Comparison of ENCODE assay signal across 13 cellular contexts in the genomic region with DNA sequence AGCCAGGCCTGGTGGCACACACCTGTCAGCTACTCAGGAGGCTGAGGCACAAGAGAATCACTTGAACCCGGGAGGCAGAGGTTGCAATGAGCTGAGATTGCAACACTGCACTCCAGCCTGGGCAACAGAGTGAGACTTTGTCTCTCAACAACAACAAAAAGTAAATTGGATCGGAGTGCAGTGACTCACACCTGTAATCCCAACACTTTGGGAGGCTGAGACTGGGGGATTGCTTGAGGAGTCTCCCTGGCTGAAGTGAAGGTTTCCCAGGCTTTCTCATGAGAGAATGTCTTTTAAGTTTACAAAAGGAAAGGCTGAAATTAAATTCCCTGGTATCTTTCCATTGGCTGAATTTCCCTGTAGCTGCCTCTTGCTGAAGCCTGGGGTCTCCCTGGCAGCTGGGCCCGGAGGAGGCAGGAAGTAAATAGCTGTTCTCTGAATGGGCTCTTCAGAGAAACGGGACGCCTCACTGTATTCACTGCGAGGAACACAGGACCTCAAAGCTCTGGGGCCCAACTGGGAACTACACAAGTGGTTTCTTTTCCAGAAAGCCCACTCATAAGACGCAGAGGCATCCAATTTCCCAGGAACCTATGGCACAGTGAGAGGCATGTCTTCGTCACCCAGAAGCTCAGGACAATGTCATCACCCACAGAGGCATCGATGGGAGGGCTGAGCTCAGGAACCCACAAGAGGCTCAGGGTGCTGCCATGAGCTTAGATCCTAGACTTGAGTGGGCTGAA.
DNase-seq lines count a peak whose midpoint lies in the region; ATAC-seq and TF ChIP-seq lines count a peak whose summit lies in the region.
"Had no signal": no experiment of that assay in that cellular context is flagged by ENCODE, and none has a peak within 500 bp of the region (broad histone marks: within the 10 kb centered on the region; RNA-seq: fewer than 3 reads in every experiment).

No MANE protein-coding gene starts in this region.

- no peaks in the 10 kb centered on the region for H3K9me3 Mint-ChIP-seq in activated naive CD8-positive, alpha-beta T cell treated with anti-CD3 and anti-CD28 coated beads, Interleukin-2, amount 10 ng/mL, durations not matched to agents 7 days and 5 days
- H3K9me3 Mint-ChIP-seq in activated naive CD8-positive, alpha-beta T cell treated with anti-CD3 and anti-CD28 coated beads for 36 hours: no peaks in the 10 kb centered on the region
- H3K9me3 Mint-ChIP-seq: neural crest cell had no signal

- DNase-seq in activated naive CD8-positive, alpha-beta T cell treated with anti-CD3 and anti-CD28 coated beads, Interleukin-2, amount 10 ng/mL, durations not matched to agents 7 days and 5 days: no peak
- DNase-seq in activated naive CD8-positive, alpha-beta T cell treated with anti-CD3 and anti-CD28 coated beads for 36 hours: no peak
- no peak for DNase-seq in breast epithelium (ENCODE audit: low spot score in 2 of 2)
- peak; percentile 24 for DNase-seq in left kidney (ENCODE audit: low read depth, low spot score)
- no peak for DNase-seq in upper lobe of right lung
- DNase-seq in activated effector memory CD4-positive, alpha-beta T cell treated with Interleukin-2 at 50 U/mL for 16 hours: no peak
- DNase-seq: BE2C; NCI-H187 treated with DMSO at 0.1 percent for 48 hours; stimulated activated CD4-positive, alpha-beta T cell treated with anti-CD3 and anti-CD28 coated beads, Interleukin-4, amount 100 ng/mL, for 24 hours had no signal

- H3K27me3 ChIP-seq in breast epithelium: no peaks in the 10 kb centered on the region
- H3K27me3 ChIP-seq in upper lobe of right lung: no peaks in the 10 kb centered on the region
- H3K27me3 ChIP-seq: BE2C, thyroid gland had no signal

- H3K36me3 ChIP-seq in breast epithelium (no peaks in the 10 kb centered on the region), upper lobe of right lung (no peaks in the 10 kb centered on the region)
- H3K36me3 ChIP-seq: BE2C, thyroid gland had no signal

- no peaks in the 10 kb centered on the region for H3K9me3 ChIP-seq in breast epithelium
- no peaks in the 10 kb centered on the region for H3K9me3 ChIP-seq in upper lobe of right lung
- H3K9me3 ChIP-seq: BE2C, thyroid gland had no signal

- TF ChIP-seq CTCF in breast epithelium (IDR thresholded peaks at IDR 0.05) (no peak), upper lobe of right lung (IDR thresholded peaks at IDR 0.05) (no peak)

- no peak for ATAC-seq in activated naive CD8-positive, alpha-beta T cell treated with anti-CD3 and anti-CD28 coated beads, Interleukin-2, amount 10 ng/mL, durations not matched to agents 7 days and 5 days (ENCODE audit: low read depth)
- ATAC-seq in upper lobe of right lung (peak; percentile 21), HG03378 (IDR thresholded peaks at IDR 0.05; ENCODE audit: unreplicated experiment) (no peak), HG03565 (IDR thresholded peaks at IDR 0.05; ENCODE audit: unreplicated experiment) (no peak)

- H3K27me3 Mint-ChIP-seq in activated naive CD8-positive, alpha-beta T cell treated with anti-CD3 and anti-CD28 coated beads, Interleukin-2, amount 10 ng/mL, durations not matched to agents 7 days and 5 days: no peaks in the 10 kb centered on the region
- no peaks in the 10 kb centered on the region for H3K27me3 Mint-ChIP-seq in activated naive CD8-positive, alpha-beta T cell treated with anti-CD3 and anti-CD28 coated beads for 36 hours

- no peak overlapping the region for H3K4me3 ChIP-seq in breast epithelium
- H3K4me3 ChIP-seq in upper lobe of right lung: no peak overlapping the region
- H3K4me3 ChIP-seq: thyroid gland had no signal

- intact Hi-C loops in breast epithelium (cut with DNase I; ENCODE audit: low total_unique reads) (no loop called here), upper lobe of right lung (cut with DNase I) (no loop called here)

- POLR2A ChIA-PET in activated naive CD8-positive, alpha-beta T cell treated with anti-CD3 and anti-CD28 coated beads, Interleukin-2, amount 10 ng/mL, durations not matched to agents 7 days and 5 days (lab: Charles Lee): interaction anchor here (1.0 kb wide), 1 partner anchor 234 kb away, joined by 3 read pairs; no protein-coding TSS in a partner anchor

- peaks cover 0 to 10% of the 10 kb centered on the region in 2 donors for H3K4me1 ChIP-seq in breast epithelium
- H3K4me1 ChIP-seq in upper lobe of right lung: peaks cover 32% of the 10 kb centered on the region
- H3K4me1 ChIP-seq: BE2C had no signal

- H3K27ac Mint-ChIP-seq in activated naive CD8-positive, alpha-beta T cell treated with anti-CD3 and anti-CD28 coated beads, Interleukin-2, amount 10 ng/mL, durations not matched to agents 7 days and 5 days: peak overlapping the region; percentile 65
- H3K27ac Mint-ChIP-seq in activated naive CD8-positive, alpha-beta T cell treated with anti-CD3 and anti-CD28 coated beads for 36 hours: no peak overlapping the region

- H3K4me3 Mint-ChIP-seq in activated naive CD8-positive, alpha-beta T cell treated with anti-CD3 and anti-CD28 coated beads, Interleukin-2, amount 10 ng/mL, durations not matched to agents 7 days and 5 days: no peak overlapping the region
- H3K4me3 Mint-ChIP-seq in activated naive CD8-positive, alpha-beta T cell treated with anti-CD3 and anti-CD28 coated beads for 36 hours: no peak overlapping the region
- H3K4me3 Mint-ChIP-seq: neural crest cell had no signal

- peaks cover 23% of the 10 kb centered on the region for H3K4me1 Mint-ChIP-seq in activated naive CD8-positive, alpha-beta T cell treated with anti-CD3 and anti-CD28 coated beads, Interleukin-2, amount 10 ng/mL, durations not matched to agents 7 days and 5 days
- H3K4me1 Mint-ChIP-seq in activated naive CD8-positive, alpha-beta T cell treated with anti-CD3 and anti-CD28 coated beads for 36 hours: peaks cover 22% of the 10 kb centered on the region

- no peaks in the 10 kb centered on the region for H3K36me3 Mint-ChIP-seq in activated naive CD8-positive, alpha-beta T cell treated with anti-CD3 and anti-CD28 coated beads, Interleukin-2, amount 10 ng/mL, durations not matched to agents 7 days and 5 days
- no peaks in the 10 kb centered on the region for H3K36me3 Mint-ChIP-seq in activated naive CD8-positive, alpha-beta T cell treated with anti-CD3 and anti-CD28 coated beads for 36 hours

- H3K27ac ChIP-seq in breast epithelium: peak overlapping the region; percentile 54 to 66
- H3K27ac ChIP-seq in upper lobe of right lung: peak overlapping the region; percentile 2

- no peak for TF ChIP-seq POLR2A in breast epithelium (IDR thresholded peaks at IDR 0.05)
